ENCODE assay signal across 21 cellular contexts in the genomic region with DNA sequence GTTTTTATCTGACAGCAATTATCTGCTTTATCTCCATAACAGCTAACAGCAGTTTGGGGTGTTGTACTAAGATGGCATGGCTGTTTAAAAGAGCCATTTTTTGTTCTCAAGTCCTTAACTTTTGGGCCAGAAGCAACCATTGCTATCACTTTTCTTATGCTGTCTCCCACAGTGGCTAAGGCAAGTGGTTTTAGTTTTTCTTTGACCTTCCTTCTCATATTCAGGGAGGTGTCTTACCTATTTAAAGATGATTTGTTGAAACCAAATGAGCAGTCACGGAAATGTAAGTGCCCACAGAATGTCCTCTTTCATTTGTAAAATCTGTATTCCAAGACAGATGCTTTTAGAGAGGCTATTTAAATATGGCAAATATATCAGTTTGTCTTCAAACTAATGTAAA.
"Had no signal": no experiment of that assay in that cellular context is flagged by ENCODE, and none has a peak within 500 bp of the region (broad histone marks: within the 10 kb centered on the region; RNA-seq: fewer than 3 reads in every experiment).

No MANE protein-coding gene starts in this region.

- DNase-seq: KBM-7; MG63; NCI-H1092 treated with DMSO at 0.1 percent for 48 hours; NCI-H1436; NCI-H187; NCI-H2029; NCI-H2081 treated with DMSO at 0.1 percent for 48 hours; NCI-H2171; NCI-H226; NCI-H446; NCI-H510A; NCI-H524 treated with DMSO at 0.1 percent for 48 hours; NCI-H69; NCI-H774; NK-92 treated with Interleukin-12 subunit alpha and Interleukin-12 subunit beta, amount 100 ng/mL, for 24 hours; PC-3; Peyer's patch; SIG-M5; T-helper 2 cell had no signal

- H3K36me3 ChIP-seq: MG63, Peyer's patch, SJSA1 had no signal

- H3K9me3 ChIP-seq: MG63, Peyer's patch, SJSA1 had no signal

- H3K27ac ChIP-seq: Peyer's patch, SJSA1, SK-N-MC had no signal

- H3K4me1 ChIP-seq: Peyer's patch, SJSA1 had no signal

- H3K4me3 ChIP-seq: MG63, Peyer's patch, SJSA1, SK-N-MC had no signal

- H3K27me3 ChIP-seq: MG63, Peyer's patch had no signal
